12 cellular contexts compared by ENCODE assay signal in the genomic region with DNA sequence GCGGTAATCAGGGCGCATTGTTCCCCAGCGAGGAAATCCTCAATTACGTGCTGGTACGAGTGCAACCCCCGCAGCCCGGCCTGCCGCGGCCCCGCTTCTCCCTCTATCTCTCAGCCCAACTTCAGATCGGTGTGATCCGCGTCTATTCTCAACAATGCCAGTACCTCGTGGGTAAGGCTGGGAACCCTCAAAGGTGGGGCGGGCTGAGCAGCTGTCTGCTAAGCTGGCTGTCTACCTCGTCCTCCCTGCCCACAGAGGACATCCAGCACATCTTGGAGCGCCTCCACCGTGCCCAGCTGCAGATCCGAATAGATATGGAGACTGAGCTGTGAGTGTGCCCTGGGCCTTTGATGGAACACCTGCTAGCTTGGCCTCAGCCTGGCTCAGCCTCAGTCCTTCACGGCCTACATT. TPM values are rescaled to one million over a fixed set of nuclear protein-coding genes. Genes with fewer than 3 reads are reported as not detected.
A peak's percentile ranks its signal among the peaks of the same experiment; 100 is the strongest.
DNase-seq lines count a peak whose midpoint lies in the region; ATAC-seq and TF ChIP-seq lines count a peak whose summit lies in the region.
"Had no signal": no experiment of that assay in that cellular context is flagged by ENCODE, and none has a peak within 500 bp of the region (broad histone marks: within the 10 kb centered on the region; RNA-seq: fewer than 3 reads in every experiment).

No MANE protein-coding gene starts in this region.

- H3K9me3 ChIP-seq in tibial nerve, result no peaks in the 10 kb centered on the region
- H3K9me3 ChIP-seq: colonic mucosa, heart right ventricle had no signal

- TF ChIP-seq POLR2A in tibial nerve (IDR thresholded peaks at IDR 0.05), result no peak

- CTCF ChIA-PET in activated naive CD4-positive, alpha-beta T cell treated with anti-CD3 and anti-CD28 coated beads, Interleukin-2, amount 10 ng/mL, durations not matched to agents 7 days and 5 days (lab: Charles Lee), result no interaction called here

- H3K36me3 Mint-ChIP-seq in activated naive CD4-positive, alpha-beta T cell treated with anti-CD3 and anti-CD28 coated beads, Interleukin-2, amount 10 ng/mL, durations not matched to agents 7 days and 5 days, result peaks cover 52% of the 10 kb centered on the region
- peaks cover 23% of the 10 kb centered on the region for H3K36me3 Mint-ChIP-seq in activated naive CD8-positive, alpha-beta T cell treated with anti-CD3 and anti-CD28 coated beads for 36 hours
- peaks cover 10% of the 10 kb centered on the region for H3K36me3 Mint-ChIP-seq in memory B cell

- no peak for DNase-seq in activated naive CD4-positive, alpha-beta T cell treated with anti-CD3 and anti-CD28 coated beads, Interleukin-2, amount 10 ng/mL, durations not matched to agents 7 days and 5 days
- DNase-seq in activated naive CD4-positive, alpha-beta T cell treated with anti-CD3 and anti-CD28 coated beads, Interleukin-2, amount 50 U/mL, for 16 hours, result no peak
- DNase-seq in activated naive CD8-positive, alpha-beta T cell treated with anti-CD3 and anti-CD28 coated beads for 36 hours, result no peak
- no peak for DNase-seq in memory B cell (ENCODE audit: low spot score in 2 of 2)
- no peak for DNase-seq in tibial nerve (ENCODE audit: low spot score in 2 of 2)
- no peak for DNase-seq in activated gamma-delta T cell (lab: John Stamatoyannopoulos, UW)
- no peak for DNase-seq in NCI-H1092 treated with DMSO at 0.1 percent for 48 hours (lab: John Stamatoyannopoulos, UW)
- DNase-seq in omental fat pad (ENCODE audit: low spot score), result no peak
- DNase-seq: colonic mucosa, HCEC 1CT, heart right ventricle, NCI-H1417 treated with DMSO at 0.1 percent for 48 hours had no signal

- H3K36me3 ChIP-seq in tibial nerve, result peaks cover 0 to 69% (median 0%) of the 10 kb centered on the region in 3 donors

- H3K4me1 Mint-ChIP-seq in activated naive CD4-positive, alpha-beta T cell treated with anti-CD3 and anti-CD28 coated beads, Interleukin-2, amount 10 ng/mL, durations not matched to agents 7 days and 5 days, result peaks cover 39% of the 10 kb centered on the region
- peaks cover 18% of the 10 kb centered on the region for H3K4me1 Mint-ChIP-seq in activated naive CD8-positive, alpha-beta T cell treated with anti-CD3 and anti-CD28 coated beads for 36 hours
- H3K4me1 Mint-ChIP-seq in memory B cell, result peaks cover 17% of the 10 kb centered on the region

- peak overlapping the region in 3 of 4 donors; percentile 52 to 77 (median 75) for H3K27ac ChIP-seq in tibial nerve
- H3K27ac ChIP-seq: colonic mucosa had no signal

- H3K4me3 ChIP-seq in tibial nerve, result peak overlapping the region in 2 of 4 donors; percentile 45 to 48

- TF ChIP-seq EP300 in tibial nerve (IDR thresholded peaks at IDR 0.05), result no peak

- no peaks in the 10 kb centered on the region for H3K9me3 Mint-ChIP-seq in activated naive CD4-positive, alpha-beta T cell treated with anti-CD3 and anti-CD28 coated beads, Interleukin-2, amount 10 ng/mL, durations not matched to agents 7 days and 5 days
- H3K9me3 Mint-ChIP-seq in activated naive CD8-positive, alpha-beta T cell treated with anti-CD3 and anti-CD28 coated beads for 36 hours, result no peaks in the 10 kb centered on the region
- no peaks in the 10 kb centered on the region for H3K9me3 Mint-ChIP-seq in memory B cell

- TF ChIP-seq CTCF in tibial nerve (IDR thresholded peaks at IDR 0.05) (no peak), omental fat pad (IDR thresholded peaks at IDR 0.05) (no peak)

- peaks cover 0 to 14% (median 2%) of the 10 kb centered on the region in 4 donors for H3K4me1 ChIP-seq in tibial nerve
- H3K4me1 ChIP-seq: colonic mucosa had no signal

- ATAC-seq in memory B cell (ENCODE audit: low read depth) (no peak), omental fat pad (ENCODE audit: low FRiP score) (no peak)

- no peaks in the 10 kb centered on the region for H3K27me3 Mint-ChIP-seq in activated naive CD4-positive, alpha-beta T cell treated with anti-CD3 and anti-CD28 coated beads, Interleukin-2, amount 10 ng/mL, durations not matched to agents 7 days and 5 days
- H3K27me3 Mint-ChIP-seq in activated naive CD8-positive, alpha-beta T cell treated with anti-CD3 and anti-CD28 coated beads for 36 hours, result no peaks in the 10 kb centered on the region
- H3K27me3 Mint-ChIP-seq in memory B cell, result no peaks in the 10 kb centered on the region

- H3K27ac Mint-ChIP-seq in activated naive CD4-positive, alpha-beta T cell treated with anti-CD3 and anti-CD28 coated beads, Interleukin-2, amount 10 ng/mL, durations not matched to agents 7 days and 5 days, result peak overlapping the region; percentile 68
- peak overlapping the region; percentile 25 for H3K27ac Mint-ChIP-seq in activated naive CD8-positive, alpha-beta T cell treated with anti-CD3 and anti-CD28 coated beads for 36 hours
- peak overlapping the region; percentile 20 for H3K27ac Mint-ChIP-seq in memory B cell

- H3K27me3 ChIP-seq in tibial nerve, result no peaks in the 10 kb centered on the region
- H3K27me3 ChIP-seq: colonic mucosa, heart right ventricle had no signal

- WGBS in tibial nerve, 2 donors, result 62 to 71% methylated on average over 20 of the region's 20 CpGs

- no peak overlapping the region for H3K4me3 Mint-ChIP-seq in activated naive CD4-positive, alpha-beta T cell treated with anti-CD3 and anti-CD28 coated beads, Interleukin-2, amount 10 ng/mL, durations not matched to agents 7 days and 5 days
- peak overlapping the region; percentile 78 for H3K4me3 Mint-ChIP-seq in activated naive CD8-positive, alpha-beta T cell treated with anti-CD3 and anti-CD28 coated beads for 36 hours
- H3K4me3 Mint-ChIP-seq in memory B cell, result peak overlapping the region; percentile 93

RNA-seq across cellular contexts. Expression of a gene that starts 1.0 kb away (rescaled TPM):
- total RNA-seq in activated naive CD8-positive, alpha-beta T cell treated with anti-CD3 and anti-CD28 coated beads for 36 hours, result 10 to 100 TPM; 28.9 to 29.2 TPM
- total RNA-seq in tibial nerve (10 to 100 TPM in 3 of 4 donors, 1 to 10 TPM in 1; 6.5 to 25.5 (median 16.3) TPM), omental fat pad (10 to 100 TPM in 3 of 4 donors, 1 to 10 TPM in 1; 6.7 to 31.4 (median 16.3) TPM)

RNA-seq across cellular contexts. Expression of a gene that starts 11.8 kb away (rescaled TPM):
- total RNA-seq in activated naive CD8-positive, alpha-beta T cell treated with anti-CD3 and anti-CD28 coated beads for 36 hours, result 100 to 1,000 TPM; 133 to 136 TPM
- total RNA-seq in tibial nerve (100 to 1,000 TPM in 1 of 4 donors, 10 to 100 TPM in 3; 55.7 to 106 (median 65.8) TPM), omental fat pad (100 to 1,000 TPM in 1 of 4 donors, 10 to 100 TPM in 3; 39.4 to 126 (median 66.3) TPM)

RNA-seq across cellular contexts. Expression of a gene that starts 15.7 kb away (rescaled TPM):
- total RNA-seq in activated naive CD8-positive, alpha-beta T cell treated with anti-CD3 and anti-CD28 coated beads for 36 hours, result 100 to 1,000 TPM; 152 to 161 TPM
- total RNA-seq in tibial nerve (10 to 100 TPM; 19.4 to 88.5 (median 26.9) TPM), omental fat pad (100 to 1,000 TPM in 1 of 4 donors, 10 to 100 TPM in 3; 24.1 to 108 (median 34.4) TPM)

RNA-seq across cellular contexts. Expression of a gene that starts 22.4 kb away (rescaled TPM):
- 10 to 100 TPM; 20.7 to 22.5 TPM for total RNA-seq in activated naive CD8-positive, alpha-beta T cell treated with anti-CD3 and anti-CD28 coated beads for 36 hours
- 10 to 100 TPM; 46.8 to 61.3 (median 54.6) TPM for total RNA-seq in tibial nerve
- 10 to 100 TPM; 54.9 to 65.5 (median 60.9) TPM for total RNA-seq in omental fat pad

RNA-seq across cellular contexts. Expression of a gene that starts 25.6 kb away (rescaled TPM):
- total RNA-seq in activated naive CD8-positive, alpha-beta T cell treated with anti-CD3 and anti-CD28 coated beads for 36 hours, result 10 to 100 TPM; 82.2 to 86.5 TPM
- total RNA-seq in tibial nerve, result 100 to 1,000 TPM in 1 of 4 donors, 10 to 100 TPM in 3; 33.5 to 112 (median 72.9) TPM
- 10 to 100 TPM; 26.6 to 64.2 (median 37.8) TPM for total RNA-seq in omental fat pad
